ENCODE assay signal across 1 cellular context in the genomic region with DNA sequence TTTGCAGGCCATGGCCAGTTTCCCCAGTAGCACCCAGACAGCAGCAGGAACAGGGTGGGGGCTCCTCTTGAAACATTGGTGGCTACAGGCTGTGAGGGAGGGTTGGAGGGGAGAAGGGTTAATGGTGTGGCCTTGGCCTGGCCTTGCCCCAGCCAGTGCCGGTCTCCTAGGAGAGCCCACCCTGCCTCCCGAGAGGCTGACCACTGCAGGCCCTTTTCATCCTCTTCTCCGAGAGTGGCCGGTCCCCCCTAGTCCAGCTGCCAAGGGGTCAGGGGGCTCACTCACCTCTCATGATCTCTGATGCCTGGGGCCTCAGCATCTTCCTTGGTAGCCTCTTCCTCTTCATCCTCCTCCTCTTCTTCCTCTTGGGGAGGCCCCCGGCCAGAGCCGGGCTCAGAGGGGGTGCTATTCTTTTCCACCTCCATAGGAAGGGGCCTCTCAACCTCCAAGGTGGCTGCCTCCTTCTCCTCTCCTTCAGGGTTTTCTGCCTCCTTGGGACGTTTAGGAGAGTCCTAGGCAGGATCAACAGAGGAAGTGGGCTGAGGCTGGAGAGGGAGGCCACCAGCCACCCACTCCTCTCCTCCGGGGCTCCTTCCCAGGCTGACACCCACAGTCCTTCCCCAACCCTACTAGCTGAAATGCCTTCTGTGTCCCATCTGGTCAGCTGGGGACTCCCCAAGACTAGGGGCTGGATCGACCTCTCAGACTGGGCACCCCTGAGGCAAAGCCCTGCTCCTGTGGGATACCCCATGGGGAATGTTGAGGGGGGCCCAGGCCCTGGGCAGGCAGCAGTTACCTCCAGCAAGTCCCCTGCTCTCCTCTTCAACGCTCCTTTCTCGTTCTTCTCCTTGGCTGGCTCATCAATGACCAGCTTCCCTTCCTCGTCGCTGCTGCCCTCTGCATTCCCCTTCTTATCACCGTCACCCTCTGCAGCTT.
TF ChIP-seq lines count a peak whose summit lies in the region.

No MANE protein-coding gene starts in this region.

TF ChIP-seq in GM12878, 131 proteins besides CTCF, POLR2A, EP300 and RAD21:
- no peak for TF ChIP-seq ZBTB4 (CRISPR knock-in tag; IDR thresholded peaks at IDR 0.05)
